10 cellular contexts compared by ENCODE assay signal in genomic region chr2:120347387-120348010, GRCh38. TPM values are rescaled to one million over a fixed set of nuclear protein-coding genes. Genes with fewer than 3 reads are reported as not detected.
DNase-seq lines count a peak whose midpoint lies in the region; ATAC-seq, FAIRE-seq and TF ChIP-seq lines count a peak whose summit lies in the region.
"Had no signal": no experiment of that assay in that cellular context is flagged by ENCODE, and none has a peak within 500 bp of the region (broad histone marks: within the 10 kb centered on the region; RNA-seq: fewer than 3 reads in every experiment).

No MANE protein-coding gene starts in this region.

- BruUV-seq in Calu3 (replicated peaks; lab: Mats Ljungman, UMichigan) = no TSS peak

- H3K36me3 Mint-ChIP-seq in Calu3 (ENCODE audit: insufficient read depth, unreplicated experiment) (peaks cover 9% of the 10 kb centered on the region), memory B cell (no peaks in the 10 kb centered on the region)
- H3K36me3 Mint-ChIP-seq: mesothelial cell of epicardium had no signal

- TF ChIP-seq CTCF in A549 (IDR thresholded peaks at IDR 0.05) = no peak
- no peak for TF ChIP-seq CTCF in Calu3 (IDR thresholded peaks at IDR 0.05; ENCODE audit: unreplicated experiment)
- TF ChIP-seq CTCF in SK-N-SH (IDR thresholded peaks at IDR 0.05) = no peak

- H3K9ac ChIP-seq in SK-N-SH = no peak overlapping the region

- peaks cover 57% of the 10 kb centered on the region for H3K27me3 Mint-ChIP-seq in Calu3 (ENCODE audit: unreplicated experiment)
- H3K27me3 Mint-ChIP-seq in memory B cell = peaks cover 23% of the 10 kb centered on the region

- H3K9me3 Mint-ChIP-seq in Calu3 (ENCODE audit: low read depth, unreplicated experiment) = no peaks in the 10 kb centered on the region
- H3K9me3 Mint-ChIP-seq in memory B cell = no peaks in the 10 kb centered on the region
- H3K9me3 Mint-ChIP-seq: mesothelial cell of epicardium had no signal

- TF ChIP-seq RAD21 in A549 (conservative IDR thresholded peaks at IDR 0.05 in 1 of 2, IDR thresholded peaks at IDR 0.05 in 1 of 2) = no peak
- no peak for TF ChIP-seq RAD21 in SK-N-SH (IDR thresholded peaks at IDR 0.05; ENCODE audit: low read length)

- peaks cover 7% of the 10 kb centered on the region for H3K4me1 Mint-ChIP-seq in Calu3 (ENCODE audit: low read depth, unreplicated experiment)
- H3K4me1 Mint-ChIP-seq in memory B cell = peaks cover 15% of the 10 kb centered on the region

- DNase-seq in A549 (ENCODE audit: low read depth in 1 of 2, low spot score in 1 of 2) (no peak), Calu3 (no peak), astrocyte of the hippocampus (ENCODE audit: low read depth, low spot score) (peak; percentile 60), memory B cell (ENCODE audit: low spot score in 2 of 2) (no peak), KG1 (lab: John Stamatoyannopoulos, UW) (no peak), SK-N-SH (no peak)
- DNase-seq: central memory CD4-positive, alpha-beta T cell had no signal

- H3F3A ChIP-seq in SK-N-SH (replicated peaks; ENCODE audit: insufficient read depth) = no peaks in the 10 kb centered on the region

- FAIRE-seq in A549 (lab: Jason Lieb, UNC) = no peak

- H3K27me3 ChIP-seq in SK-N-SH (ENCODE audit: insufficient read depth) = peaks cover 43% of the 10 kb centered on the region

- CTCF ChIA-PET in A549 (lab: Yijun Ruan, JAX) = interaction anchor here (0.7 to 2.0 kb wide), 9 partner anchors 8 to 733 kb away, joined by 3 to 9 read pairs (median 4); no protein-coding TSS in a partner anchor
- CTCF ChIA-PET in Calu3 (lab: Charles Lee) = interaction anchor here (0.7 kb wide), 3 partner anchors 36 to 669 kb away, joined by 3 to 4 read pairs (median 3); partner anchors contain the start of gene TMEM177
- CTCF ChIA-PET in SK-N-SH (lab: Yijun Ruan, JAX) = interaction anchor here (0.8 to 3.2 kb wide), 6 partner anchors 88 to 732 kb away, joined by 3 to 23 read pairs (median 3); no protein-coding TSS in a partner anchor

- ATAC-seq in A549 (no peak), memory B cell (ENCODE audit: low read depth) (no peak), GM21381 (IDR thresholded peaks at IDR 0.05; ENCODE audit: unreplicated experiment) (no peak), HG03095 (IDR thresholded peaks at IDR 0.05; ENCODE audit: unreplicated experiment) (no peak)

- intact Hi-C loops in Calu3 (cut with micrococcal nuclease; ENCODE audit: unreplicated experiment) = no loop called here

- H3K9me3 ChIP-seq in A549 (no peaks in the 10 kb centered on the region), SK-N-SH (no peaks in the 10 kb centered on the region)

- POLR2A ChIA-PET in A549 (lab: Yijun Ruan, JAX) (interaction anchor here (1.6 kb wide), 1 partner anchor 728 kb away, joined by 4 read pairs; no protein-coding TSS in a partner anchor), SK-N-SH (lab: Yijun Ruan, JAX) (no interaction called here)

- no peaks in the 10 kb centered on the region for H3K9me2 ChIP-seq in SK-N-SH

- H3K4me3 Mint-ChIP-seq in Calu3 (ENCODE audit: low read depth, unreplicated experiment) (peak overlapping the region; percentile 29), memory B cell (peak overlapping the region; percentile 72)

- H3K27ac Mint-ChIP-seq in Calu3 (ENCODE audit: unreplicated experiment) (no peak overlapping the region), memory B cell (no peak overlapping the region)
- H3K27ac Mint-ChIP-seq: mesothelial cell of epicardium had no signal

- H4K20me1 ChIP-seq in SK-N-SH (ENCODE audit: insufficient read depth) = no peaks in the 10 kb centered on the region

- no peak overlapping the region for H2AFZ ChIP-seq in SK-N-SH (ENCODE audit: low read depth)

- TF ChIP-seq POLR2A in A549 (IDR thresholded peaks at IDR 0.05; ENCODE audit: low read length) = no peak

- H3K4me3 ChIP-seq in A549 (peak overlapping the region; percentile 85), SK-N-SH (ENCODE audit: low read depth in 2 of 2, low read length in 1 of 2) (no peak overlapping the region)

- H3K27ac ChIP-seq in A549 (peak overlapping the region; percentile 83 to 93), SK-N-SH (ENCODE audit: low read depth in 2 of 2, low read length in 1 of 2) (no peak overlapping the region)

- H3K79me2 ChIP-seq in SK-N-SH (ENCODE audit: insufficient read depth) = no peaks in the 10 kb centered on the region

- peaks cover 36% of the 10 kb centered on the region for H3K4me1 ChIP-seq in A549
- H3K4me1 ChIP-seq in SK-N-SH (ENCODE audit: control insufficient read depth in 1 of 2, insufficient read depth in 2 of 2, low read depth in 1 of 2, low read length in 1 of 2) = peaks cover 0 to 14% of the 10 kb centered on the region in 2 experiments; a peak in 1 of 4 replicates

- 10% methylated on average over 23 of the region's 27 CpGs for WGBS in A549 (ENCODE audit: missing lambda C conversion rate)
- 59% methylated on average over 27 of the region's 27 CpGs for WGBS in SK-N-SH (ENCODE audit: low lambda C conversion rate)

- H3K4me2 ChIP-seq in A549 = peak overlapping the region; percentile 94
- H3K4me2 ChIP-seq in SK-N-SH = no peak overlapping the region

- H3K36me3 ChIP-seq in SK-N-SH (replicated peaks in 1 of 2; ENCODE audit: control insufficient read depth in 1 of 2, insufficient read depth in 2 of 2, low read length in 1 of 2) = no peaks in the 10 kb centered on the region

- TF ChIP-seq EP300 in A549 (IDR thresholded peaks at IDR 0.05) (no peak), SK-N-SH (IDR thresholded peaks at IDR 0.05; ENCODE audit: borderline replicate concordance in 1 of 2, low read depth in 1 of 2, low read length in 1 of 2) (no peak)

TF ChIP-seq in A549, 52 proteins besides CTCF, POLR2A, EP300 and RAD21 (continues in another document):
- no peak for TF ChIP-seq CBX2 (IDR thresholded peaks at IDR 0.05; ENCODE audit: borderline replicate concordance, low read depth)
- TF ChIP-seq ZNF302 (CRISPR knock-in tag; IDR thresholded peaks at IDR 0.05) = no peak
- TF ChIP-seq NPAS2 (CRISPR knock-in tag; IDR thresholded peaks at IDR 0.05; ENCODE audit: borderline replicate concordance) = no peak
- no peak for TF ChIP-seq KDM5A (IDR thresholded peaks at IDR 0.05)
- no peak for TF ChIP-seq RNF2 (IDR thresholded peaks at IDR 0.05; ENCODE audit: borderline replicate concordance, low read depth)
- no peak for TF ChIP-seq HOXB13 (CRISPR knock-in tag; IDR thresholded peaks at IDR 0.05; ENCODE audit: low read depth)

TF ChIP-seq in SK-N-SH, 30 proteins besides CTCF, POLR2A, EP300 and RAD21:
- TF ChIP-seq NFIC (IDR thresholded peaks at IDR 0.05; ENCODE audit: borderline replicate concordance) (no peak), MAX (IDR thresholded peaks at IDR 0.05; ENCODE audit: low read depth) (no peak), SMC3 (IDR thresholded peaks at IDR 0.05; ENCODE audit: low read depth, low read length) (no peak), TCF12 (IDR thresholded peaks at IDR 0.05) (no peak), USF1 (IDR thresholded peaks at IDR 0.05; ENCODE audit: borderline replicate concordance, low read depth) (no peak), USF2 (IDR thresholded peaks at IDR 0.05; ENCODE audit: borderline replicate concordance, low read depth, low read length) (no peak)

RNA-seq across cellular contexts. Expression of gene INHBB, which starts 1.6 kb away (rescaled TPM):
- 21.4 and 25.3 TPM in 2 replicates for polyA plus RNA-seq in A549 (2011; rRNA removed)
- polyA plus RNA-seq in A549 (2012; cell fraction: cytosol; rRNA removed) = 14.3 and 17.6 TPM in 2 replicates
- polyA plus RNA-seq in A549 (2012; cell fraction: nucleus; rRNA removed) = 13.8 and 22.1 TPM in 2 replicates
- polyA plus RNA-seq in A549 (2017; fragmentation: RNase III; extraction: RNeasy Plus Mini Kit Qiagen cat#74134 plus additional on column Dnase treatment) = 7.2 to 9.3 TPM (median 9.2 TPM) in 3 replicates
- polyA minus RNA-seq in A549 (2011; rRNA and poly(A)+ RNA removed) = 27.5 and 33.4 TPM in 2 replicates
- total RNA-seq in Calu3 (2022) = not detected in 2 replicates
- 0.03 TPM in 1 of 2 replicates, not detected in the other for polyA plus RNA-seq in SK-N-SH (2012; rRNA removed)
- polyA plus RNA-seq in SK-N-SH (2012; cell fraction: cytosol; rRNA removed) = 0.01 TPM in 2 replicates
- polyA plus RNA-seq in SK-N-SH (2012; cell fraction: nucleus; rRNA removed) = 0.07 and 0.08 TPM in 2 replicates
- total RNA-seq: mesothelial cell of epicardium had no signal

Comparison
In these comparisons a context has a peak if more than half of its experiments do, and no peak if none do; other contexts are left out.
1. H3K27ac ChIP-seq: peak in A549 (2 of 2); none in SK-N-SH (0 of 2).
2. RNA of gene INHBB, which starts 1.6 kb away (polyA plus RNA-seq): 7.2 to 25.3 TPM in A549; 0.01 to 0.08 TPM in SK-N-SH; every median in the first group is over 4 times any median in the second.
3. Of the 12 proteins assayed by ChIP-seq in both A549 and SK-N-SH: peak only in A549: REST; only in SK-N-SH: none; in both: none; in neither: 11.